Comparison of ENCODE assay signal across 16 cellular contexts in genomic region chr13:57739791-57740190, GRCh38.
DNase-seq lines count a peak whose midpoint lies in the region; ATAC-seq and TF ChIP-seq lines count a peak whose summit lies in the region.
"Had no signal": no experiment of that assay in that cellular context is flagged by ENCODE, and none has a peak within 500 bp of the region (broad histone marks: within the 10 kb centered on the region; RNA-seq: fewer than 3 reads in every experiment).

No MANE protein-coding gene starts in this region.

- peak overlapping the region; percentile 17 for H3K27ac ChIP-seq in temporal lobe (ENCODE audit: low read depth, low read length)
- no peak overlapping the region for H3K27ac ChIP-seq in CD8-positive, alpha-beta T cell (ENCODE audit: low read depth, low read length)

- no peaks in the 10 kb centered on the region for H3K4me1 ChIP-seq in CD8-positive, alpha-beta T cell (ENCODE audit: insufficient read depth, low read length)

- H3K36me3 Mint-ChIP-seq in mesothelial cell of epicardium, result no peaks in the 10 kb centered on the region
- H3K36me3 Mint-ChIP-seq in CD8-positive, alpha-beta T cell, result no peaks in the 10 kb centered on the region

- no peak overlapping the region for H3K4me3 ChIP-seq in CD8-positive, alpha-beta T cell (ENCODE audit: low read depth, low read length)

- POLR2A ChIA-PET in CD8-positive, alpha-beta T cell (lab: Charles Lee), result no interaction called here

- DNase-seq in Right ventricle myocardium superior (no peak), left ventricle myocardium superior (no peak), brain pericyte (ENCODE audit: low read depth, low spot score) (peak; percentile 18), mesothelial cell of epicardium (ENCODE audit: low spot score in 2 of 2, unreplicated experiment in 2 of 2) (no peak), NOMO-1 treated with dmso at 0.1 percent for 144 hours (lab: John Stamatoyannopoulos, UW; ENCODE audit: unreplicated experiment) (no peak), glomerular visceral epithelial cell (ENCODE audit: extremely low spot score) (no peak)
- no peak for DNase-seq in CD8-positive, alpha-beta T cell
- DNase-seq: CD4-positive, alpha-beta T cell; GDM1; H9; KG1; MV-4-11; NCI-H2107; NCI-H526 treated with DMSO at 0.1 percent for 48 hours had no signal

- no peak for TF ChIP-seq CTCF in mesothelial cell of epicardium (IDR thresholded peaks at IDR 0.05; ENCODE audit: unreplicated experiment)
- TF ChIP-seq CTCF in CD8-positive, alpha-beta T cell (IDR thresholded peaks at IDR 0.05), result no peak

- ATAC-seq in Right ventricle myocardium superior (ENCODE audit: poor library complexity) (peak; percentile 18), left ventricle myocardium superior (no peak)
- no peak for ATAC-seq in CD8-positive, alpha-beta T cell
- ATAC-seq: Panc1 had no signal

- peaks cover 4% of the 10 kb centered on the region for H3K9me3 Mint-ChIP-seq in mesothelial cell of epicardium
- peaks cover 8% of the 10 kb centered on the region for H3K9me3 Mint-ChIP-seq in CD8-positive, alpha-beta T cell
- H3K9me3 Mint-ChIP-seq: H9 had no signal

- no peaks in the 10 kb centered on the region for H3K27me3 ChIP-seq in CD8-positive, alpha-beta T cell (ENCODE audit: insufficient read depth, low read length)

- H3K36me3 ChIP-seq in CD8-positive, alpha-beta T cell (ENCODE audit: insufficient read depth, low read length), result no peaks in the 10 kb centered on the region

- CTCF ChIA-PET in CD8-positive, alpha-beta T cell (lab: Charles Lee), result no interaction called here

- H3K27ac Mint-ChIP-seq in mesothelial cell of epicardium, result peak overlapping the region; percentile 19
- H3K27ac Mint-ChIP-seq in CD8-positive, alpha-beta T cell, result no peak overlapping the region
- H3K27ac Mint-ChIP-seq: CD4-positive, alpha-beta T cell; H9 had no signal

- H3K4me1 Mint-ChIP-seq in mesothelial cell of epicardium, result peaks cover 10% of the 10 kb centered on the region
- no peaks in the 10 kb centered on the region for H3K4me1 Mint-ChIP-seq in CD8-positive, alpha-beta T cell (ENCODE audit: low read depth)

- no peaks in the 10 kb centered on the region for H3K9me3 ChIP-seq in CD8-positive, alpha-beta T cell (ENCODE audit: low read length)

- intact Hi-C loops in Right ventricle myocardium superior (cut with DNase I) (no loop called here), left ventricle myocardium superior (cut with micrococcal nuclease) (no loop called here)
- intact Hi-C loops in CD8-positive, alpha-beta T cell (cut with DNase I, micrococcal nuclease), result no loop called here

- H3K4me3 Mint-ChIP-seq in mesothelial cell of epicardium, result no peak overlapping the region
- H3K4me3 Mint-ChIP-seq in CD8-positive, alpha-beta T cell, result no peak overlapping the region
- H3K4me3 Mint-ChIP-seq: CD4-positive, alpha-beta T cell; H9 had no signal

- H3K27me3 Mint-ChIP-seq in mesothelial cell of epicardium (ENCODE audit: low read depth), result no peaks in the 10 kb centered on the region
- H3K27me3 Mint-ChIP-seq in CD8-positive, alpha-beta T cell (ENCODE audit: low read depth), result no peaks in the 10 kb centered on the region
- H3K27me3 Mint-ChIP-seq: CD4-positive, alpha-beta T cell had no signal
